19 cellular contexts compared by ENCODE assay signal in the genomic region with DNA sequence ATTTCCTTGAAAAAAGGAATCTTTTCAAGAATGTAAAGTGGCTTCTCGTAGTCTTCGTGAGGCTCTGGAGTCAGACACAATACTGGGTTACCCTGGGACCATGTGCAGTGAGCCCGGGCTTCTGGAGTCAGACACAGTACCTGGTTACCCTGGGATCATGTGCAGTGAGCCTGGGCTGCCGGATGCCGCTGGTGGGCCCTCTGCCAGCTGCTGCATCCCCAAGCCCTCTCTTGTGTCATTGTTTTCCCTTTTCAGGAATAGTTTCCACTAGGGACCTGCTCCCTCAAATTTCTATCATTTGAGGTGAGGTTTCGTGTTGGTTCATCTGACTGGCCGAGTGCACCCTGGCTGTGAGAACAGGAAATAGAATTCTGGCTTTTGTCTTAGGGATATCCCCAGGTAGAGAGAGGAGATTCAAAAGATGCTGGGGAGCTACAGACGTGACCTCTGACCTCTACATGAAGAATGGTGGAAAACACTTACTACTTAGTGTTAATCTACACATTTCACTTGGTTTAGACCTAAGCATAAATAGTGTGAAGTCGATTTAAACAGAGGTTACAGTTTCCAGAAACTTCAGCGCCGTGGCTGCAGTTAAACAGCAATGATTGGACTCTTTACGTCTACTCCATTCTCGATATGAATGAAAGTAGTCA. TPM values are rescaled to one million over a fixed set of nuclear protein-coding genes. Genes with fewer than 3 reads are reported as not detected.
DNase-seq lines count a peak whose midpoint lies in the region; ATAC-seq and TF ChIP-seq lines count a peak whose summit lies in the region.
"Had no signal": no experiment of that assay in that cellular context is flagged by ENCODE, and none has a peak within 500 bp of the region (broad histone marks: within the 10 kb centered on the region; RNA-seq: fewer than 3 reads in every experiment).

No MANE protein-coding gene starts in this region.

- ATAC-seq in activated CD4-positive, alpha-beta T cell treated with anti-CD3 and anti-CD28 coated beads for 36 hours = peak; percentile 27
- ATAC-seq in WTC11 (no peak), HG03097 (IDR thresholded peaks at IDR 0.05; ENCODE audit: low FRiP score, unreplicated experiment) (no peak)
- ATAC-seq: heart left ventricle, left colon, right cardiac atrium had no signal

- peak overlapping the region; percentile 76 for H3K27ac Mint-ChIP-seq in activated CD4-positive, alpha-beta T cell treated with anti-CD3 and anti-CD28 coated beads for 36 hours
- peak overlapping the region; percentile 20; the same call in 1 of the 2 replicates for H3K27ac Mint-ChIP-seq in WTC11

- H3K9me3 ChIP-seq in BLaER1 treated with 17β-estradiol and CSF1 and Interleukin-3, amounts not matched to agents 10 nM and 100 nM (replicated peaks in 1 of 11) = no peaks in the 10 kb centered on the region
- H3K9me3 ChIP-seq in effector memory CD4-positive, alpha-beta T cell (ENCODE audit: control insufficient read depth, low read length) = no peaks in the 10 kb centered on the region
- H3K9me3 ChIP-seq: ascending aorta, heart left ventricle, ovary had no signal

- H3K9ac ChIP-seq in BLaER1 treated with 17β-estradiol and CSF1 and Interleukin-3, amounts not matched to agents 10 nM and 100 nM = no peak overlapping the region

- H3K9me3 Mint-ChIP-seq in activated CD4-positive, alpha-beta T cell treated with anti-CD3 and anti-CD28 coated beads for 36 hours (ENCODE audit: low read depth) = no peaks in the 10 kb centered on the region
- no peaks in the 10 kb centered on the region for H3K9me3 Mint-ChIP-seq in WTC11
- H3K9me3 Mint-ChIP-seq: activated T-helper 2 cell treated with anti-CD3 and anti-CD28 coated beads, Interferon-gamma antibody, Interleukin-2, Interleukin-4, amounts not matched to agents 10 μg/mL and 5 μg/mL and 100 μg/mL, durations not matched to agents 14 hours and 24 hours and 36 hours had no signal

- peak overlapping the region in 6 of 11 experiments; percentile 5 to 77 (median 22); a peak in 6 of 22 replicates for H3K4me2 ChIP-seq in BLaER1 treated with 17β-estradiol and CSF1 and Interleukin-3, amounts not matched to agents 10 nM and 100 nM

- DNase-seq in activated CD4-positive, alpha-beta T cell treated with anti-CD3 and anti-CD28 coated beads for 36 hours = no peak
- DNase-seq in activated CD4-positive, alpha-beta T cell treated with anti-CD3 and anti-CD28 coated beads for 48 hours = no peak
- DNase-seq in WTC11 (ENCODE audit: low spot score) (no peak), DMS79 treated with DMSO at 0.1 percent for 48 hours (lab: John Stamatoyannopoulos, UW) (no peak), superior temporal gyrus (ENCODE audit: extremely low spot score) (no peak)
- DNase-seq in effector memory CD4-positive, alpha-beta T cell = no peak
- DNase-seq: heart left ventricle, left colon, mesenchymal stem cell, NCI-H1092, NCI-H187 treated with DMSO at 0.1 percent for 48 hours, NCI-H345, OCI-M1, ovary, right cardiac atrium had no signal

- H4K20me1 ChIP-seq in BLaER1 treated with 17β-estradiol and CSF1 and Interleukin-3, amounts not matched to agents 10 nM and 100 nM = peaks cover 4 to 96% (median 73%) of the 10 kb centered on the region in 11 experiments; a peak in 21 of 22 replicates

- no peak for TF ChIP-seq CTCF in WTC11 (IDR thresholded peaks at IDR 0.05)

- peaks cover 35% of the 10 kb centered on the region for H3K36me3 Mint-ChIP-seq in activated CD4-positive, alpha-beta T cell treated with anti-CD3 and anti-CD28 coated beads for 36 hours (ENCODE audit: low read depth)
- H3K36me3 Mint-ChIP-seq in WTC11 = no peaks in the 10 kb centered on the region

- H3K4me1 Mint-ChIP-seq in activated CD4-positive, alpha-beta T cell treated with anti-CD3 and anti-CD28 coated beads for 36 hours = peaks cover 91% of the 10 kb centered on the region
- H3K4me1 Mint-ChIP-seq in WTC11 = peaks cover 6% of the 10 kb centered on the region

- POLR2A ChIA-PET in activated CD4-positive, alpha-beta T cell treated with anti-CD3 and anti-CD28 coated beads for 36 hours (lab: Charles Lee) = no interaction called here
- POLR2A ChIA-PET in WTC11 (lab: Charles Lee) = no interaction called here

- CTCF ChIA-PET in activated CD4-positive, alpha-beta T cell treated with anti-CD3 and anti-CD28 coated beads for 36 hours (lab: Charles Lee) = interaction anchor here (1.0 to 2.1 kb wide), 2 partner anchors 21 to 43 kb away, joined by 3 to 8 read pairs; no protein-coding TSS in a partner anchor
- CTCF ChIA-PET in WTC11 (lab: Charles Lee) = interaction anchor here (0.7 to 2.1 kb wide), 5 partner anchors 15 to 135 kb away, joined by 3 to 5 read pairs (median 4); no protein-coding TSS in a partner anchor

- intact Hi-C loops in activated CD4-positive, alpha-beta T cell treated with anti-CD3 and anti-CD28 coated beads for 36 hours (cut with DNase I, micrococcal nuclease) = loop anchor here (5.0 to 10.0 kb wide), 2 partner anchors 202 to 270 kb away; a partner anchor contains a TSS

- peaks cover 0 to 60% (median 16%) of the 10 kb centered on the region in 11 experiments; a peak in 15 of 22 replicates for H3K36me3 ChIP-seq in BLaER1 treated with 17β-estradiol and CSF1 and Interleukin-3, amounts not matched to agents 10 nM and 100 nM
- no peaks in the 10 kb centered on the region for H3K36me3 ChIP-seq in effector memory CD4-positive, alpha-beta T cell (ENCODE audit: control insufficient read depth, insufficient read depth, low read length)
- H3K36me3 ChIP-seq: ovary had no signal

- H3K4me3 Mint-ChIP-seq in activated CD4-positive, alpha-beta T cell treated with anti-CD3 and anti-CD28 coated beads for 36 hours = no peak overlapping the region
- no peak overlapping the region for H3K4me3 Mint-ChIP-seq in WTC11

- H3K27me3 Mint-ChIP-seq in activated CD4-positive, alpha-beta T cell treated with anti-CD3 and anti-CD28 coated beads for 36 hours = no peaks in the 10 kb centered on the region
- no peaks in the 10 kb centered on the region for H3K27me3 Mint-ChIP-seq in WTC11 (ENCODE audit: low read depth)

- H3K4me3 ChIP-seq in BLaER1 treated with 17β-estradiol and CSF1 and Interleukin-3, amounts not matched to agents 10 nM and 100 nM = no peak overlapping the region
- no peak overlapping the region for H3K4me3 ChIP-seq in effector memory CD4-positive, alpha-beta T cell (ENCODE audit: insufficient read depth, low read depth, low read length, poor library complexity, severe bottlenecking)
- H3K4me3 ChIP-seq: ascending aorta, heart left ventricle, ovary had no signal

- no peak overlapping the region for H3K27ac ChIP-seq in BLaER1 treated with 17β-estradiol and CSF1 and Interleukin-3, amounts not matched to agents 10 nM and 100 nM
- peak overlapping the region; percentile 11 for H3K27ac ChIP-seq in effector memory CD4-positive, alpha-beta T cell (ENCODE audit: insufficient read depth, low read length, poor library complexity, severe bottlenecking)
- H3K27ac ChIP-seq: heart left ventricle, ovary had no signal

- peaks cover 0 to 73% (median 0%) of the 10 kb centered on the region in 11 experiments; a peak in 5 of 22 replicates for H3K27me3 ChIP-seq in BLaER1 treated with 17β-estradiol and CSF1 and Interleukin-3, amounts not matched to agents 10 nM and 100 nM
- H3K27me3 ChIP-seq in effector memory CD4-positive, alpha-beta T cell (replicated peaks; ENCODE audit: control insufficient read depth, insufficient read depth, low read length, poor library complexity, severe bottlenecking) = no peaks in the 10 kb centered on the region
- H3K27me3 ChIP-seq: ascending aorta, heart left ventricle, ovary had no signal

- peaks cover 29 to 90% (median 63%) of the 10 kb centered on the region in 10 experiments for H3K4me1 ChIP-seq in BLaER1 treated with 17β-estradiol and CSF1 and Interleukin-3, amounts not matched to agents 10 nM and 100 nM
- H3K4me1 ChIP-seq in effector memory CD4-positive, alpha-beta T cell (ENCODE audit: control insufficient read depth, insufficient read depth, low read length, poor library complexity, severe bottlenecking) = peaks cover 78% of the 10 kb centered on the region

TF ChIP-seq in WTC11, 78 proteins besides CTCF, POLR2A, EP300 and RAD21 (continues in another document):
- TF ChIP-seq CREM (CRISPR knock-in tag; IDR thresholded peaks at IDR 0.05) (no peak), NFYB (CRISPR knock-in tag; conservative IDR thresholded peaks at IDR 0.05; ENCODE audit: low read depth) (no peak), CREB1 (CRISPR knock-in tag; IDR thresholded peaks at IDR 0.05) (no peak), ATF1 (CRISPR knock-in tag; IDR thresholded peaks at IDR 0.05) (no peak), GRHL2 (CRISPR knock-in tag; IDR thresholded peaks at IDR 0.05; ENCODE audit: insufficient replicate concordance, severe bottlenecking) (no peak)
- TF ChIP-seq, protein P1, sequence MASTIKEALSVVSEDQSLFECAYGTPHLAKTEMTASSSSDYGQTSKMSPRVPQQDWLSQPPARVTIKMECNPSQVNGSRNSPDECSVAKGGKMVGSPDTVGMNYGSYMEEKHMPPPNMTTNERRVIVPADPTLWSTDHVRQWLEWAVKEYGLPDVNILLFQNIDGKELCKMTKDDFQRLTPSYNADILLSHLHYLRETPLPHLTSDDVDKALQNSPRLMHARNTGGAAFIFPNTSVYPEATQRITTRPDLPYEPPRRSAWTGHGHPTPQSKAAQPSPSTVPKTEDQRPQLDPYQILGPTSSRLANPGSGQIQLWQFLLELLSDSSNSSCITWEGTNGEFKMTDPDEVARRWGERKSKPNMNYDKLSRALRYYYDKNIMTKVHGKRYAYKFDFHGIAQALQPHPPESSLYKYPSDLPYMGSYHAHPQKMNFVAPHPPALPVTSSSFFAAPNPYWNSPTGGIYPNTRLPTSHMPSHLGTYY (CRISPR knock-in tag; IDR thresholded peaks at IDR 0.05) = no peak

RNA-seq across cellular contexts. Expression of a gene that starts 10.6 kb away (rescaled TPM):
- 10 to 100 TPM; 32.8 to 37.7 TPM for total RNA-seq in activated CD4-positive, alpha-beta T cell treated with anti-CD3 and anti-CD28 coated beads for 36 hours
- total RNA-seq in WTC11 (2021) = 12.8 to 15.1 TPM (median 14.6 TPM) in 3 replicates
